In genomic region chr5:1801061-1801953, GRCh38 we compare ENCODE assay signal across 8 cellular contexts. TPM values are rescaled to one million over a fixed set of nuclear protein-coding genes. Genes with fewer than 3 reads are reported as not detected.
DNase-seq lines count a peak whose midpoint lies in the region; ATAC-seq, FAIRE-seq and TF ChIP-seq lines count a peak whose summit lies in the region.

Gene NDUFS6 (plus strand): TSS chr5:1801407. CDS start chr5:1801418, 11 bp downstream.

- no peaks in the 10 kb centered on the region for H3K27me3 ChIP-seq in Loucy (ENCODE audit: insufficient read depth, low read length, poor library complexity, severe bottlenecking)

- peaks cover 28% of the 10 kb centered on the region; the same call in 1 of the 2 replicates for H3K36me3 ChIP-seq in Loucy (ENCODE audit: insufficient read depth, low read length)

- no peak for FAIRE-seq in H54 (lab: Jason Lieb, UNC)

- no peaks in the 10 kb centered on the region for H3K9me3 ChIP-seq in Loucy (ENCODE audit: insufficient read depth, low read depth, low read length)

- peak within 1 kb of the TSS; percentile 84 for H3K9ac ChIP-seq in Loucy (ENCODE audit: low read depth, low read length, poor library complexity, severe bottlenecking)

- H3K4me1 ChIP-seq in Loucy (ENCODE audit: insufficient read depth, low read length, poor library complexity, severe bottlenecking): peaks cover 36% of the 10 kb centered on the region

- ATAC-seq in omental fat pad (ENCODE audit: low FRiP score): peak; percentile 67

- H4K20me1 ChIP-seq in Loucy (ENCODE audit: insufficient read depth, low read length, poor library complexity, severe bottlenecking): peaks cover 30% of the 10 kb centered on the region

- no peaks in the 10 kb centered on the region for H3F3A ChIP-seq in Loucy (ENCODE audit: low read depth)

- peak within 1 kb of the TSS; percentile 91 for H3K27ac ChIP-seq in temporal lobe (ENCODE audit: low read depth, low read length)

- peak; percentile 80 for DNase-seq in ELR (ENCODE audit: low read depth)
- peak; percentile 52 for DNase-seq in H54 (ENCODE audit: insufficient read length, low spot score)
- peak; percentile 75 for DNase-seq in SK-N-DZ (ENCODE audit: low spot score)
- peak; percentile 84 for DNase-seq in activated naive CD4-positive, alpha-beta T cell treated with anti-CD3 and anti-CD28 coated beads, Interleukin-2, amount 50 U/mL, for 16 hours
- no peak for DNase-seq in glomerular endothelial cell (ENCODE audit: extremely low read depth, low read depth, low spot score)
- peak; percentile 42 for DNase-seq in omental fat pad (ENCODE audit: low spot score)

- peak; percentile 87 for TF ChIP-seq POLR2A in H54 (IDR thresholded peaks at IDR 0.05; ENCODE audit: low read depth, low read length)

- H3K4me2 ChIP-seq in Loucy (ENCODE audit: low read depth, low read length, poor library complexity, severe bottlenecking): peak within 1 kb of the TSS; percentile 89

- H3K4me3 ChIP-seq in Loucy (ENCODE audit: low read length, poor library complexity, severe bottlenecking): peak within 1 kb of the TSS; percentile 80

- H3K9me2 ChIP-seq in Loucy (replicated peaks; ENCODE audit: low read depth, low read length): no peaks in the 10 kb centered on the region

- no peak for TF ChIP-seq CTCF in Loucy (conservative IDR thresholded peaks at IDR 0.05; ENCODE audit: low read length)
- no peak for TF ChIP-seq CTCF in omental fat pad (IDR thresholded peaks at IDR 0.05)

- peaks cover 88% of the 10 kb centered on the region for H3K79me2 ChIP-seq in Loucy (ENCODE audit: insufficient read depth, low read length)

- peak within 1 kb of the TSS; percentile 89 for H2AFZ ChIP-seq in Loucy (ENCODE audit: low read length)

RNA-seq across cellular contexts. Expression of gene NDUFS6, which starts in this region (rescaled TPM):
- polyA plus RNA-seq in SK-N-DZ (2014; cell fraction: cytosol; rRNA removed): 41.2 and 51.3 TPM in 2 replicates
- polyA plus RNA-seq in SK-N-DZ (2014; cell fraction: nucleus; rRNA removed): 38.4 and 60.3 TPM in 2 replicates
- total RNA-seq in glomerular endothelial cell (71.9 and 92.5 TPM in 2 replicates), omental fat pad (10 to 100 TPM; 34.3 to 81.2 (median 44.2) TPM), temporal lobe (14.5 TPM)
